ENCODE assay signal across 19 cellular contexts in genomic region chr2:239806276-239806675, GRCh38.
DNase-seq lines count a peak whose midpoint lies in the region; TF ChIP-seq lines count a peak whose summit lies in the region.
"Had no signal": no experiment of that assay in that cellular context is flagged by ENCODE, and none has a peak within 500 bp of the region (broad histone marks: within the 10 kb centered on the region; RNA-seq: fewer than 3 reads in every experiment).

No MANE protein-coding gene starts in this region.

- no peaks in the 10 kb centered on the region for H4K20me1 ChIP-seq in BLaER1
- no peaks in the 10 kb centered on the region for H4K20me1 ChIP-seq in BLaER1 treated with 17β-estradiol and CSF1 and Interleukin-3, amounts not matched to agents 10 nM and 100 nM

- peak overlapping the region; percentile 76 for H3K4me2 ChIP-seq in BLaER1
- H3K4me2 ChIP-seq in BLaER1 treated with 17β-estradiol and CSF1 and Interleukin-3, amounts not matched to agents 10 nM and 100 nM = peak overlapping the region; percentile 42 to 85 (median 70)

- intact Hi-C loops in stomach (cut with DNase I; ENCODE audit: low total_unique reads) = no loop called here

- H3K9me3 ChIP-seq in BLaER1 (peaks cover under 1% of the 10 kb centered on the region), stomach (no peaks in the 10 kb centered on the region), BE2C (no peaks in the 10 kb centered on the region)
- peaks cover 0 to 5% (median 2%) of the 10 kb centered on the region in 11 experiments; a peak in 14 of 22 replicates for H3K9me3 ChIP-seq in BLaER1 treated with 17β-estradiol and CSF1 and Interleukin-3, amounts not matched to agents 10 nM and 100 nM (replicated peaks in 1 of 11)
- H3K9me3 ChIP-seq: MG63, Peyer's patch, SJSA1 had no signal

- no peak for TF ChIP-seq EP300 in stomach (IDR thresholded peaks at IDR 0.05)

- H3K36me3 ChIP-seq in BLaER1 = no peaks in the 10 kb centered on the region
- H3K36me3 ChIP-seq in BLaER1 treated with 17β-estradiol and CSF1 and Interleukin-3, amounts not matched to agents 10 nM and 100 nM = no peaks in the 10 kb centered on the region
- H3K36me3 ChIP-seq in stomach = no peaks in the 10 kb centered on the region
- no peaks in the 10 kb centered on the region for H3K36me3 ChIP-seq in BE2C
- H3K36me3 ChIP-seq: MG63, Peyer's patch, SJSA1 had no signal

- no peak for TF ChIP-seq POLR2A in stomach (IDR thresholded peaks at IDR 0.05)

- 70 to 93% (median 81%) methylated on average over 7 of the region's 7 CpGs for WGBS in stomach, 5 donors

- no peak for TF ChIP-seq CTCF in stomach (IDR thresholded peaks at IDR 0.05)
- TF ChIP-seq CTCF in BE2C (IDR thresholded peaks at IDR 0.05; ENCODE audit: low read depth, low read length) = no peak

- peak; percentile 38 for DNase-seq in ecto neural progenitor cell (ENCODE audit: low spot score)
- peak; percentile 18 for DNase-seq in stomach
- DNase-seq in BE2C = no peak
- no peak for DNase-seq in UCSD-AML1 (lab: John Stamatoyannopoulos, UW; ENCODE audit: unreplicated experiment)
- no peak for DNase-seq in EL
- DNase-seq: H7, MG63, NCI-H1417, NCI-H1694 treated with DMSO at 0.1 percent for 48 hours, NCI-H2081 treated with DMSO at 0.1 percent for 48 hours, NCI-H446, NCI-H526 had no signal

- H3K4me3 ChIP-seq in BLaER1 (no peak overlapping the region), stomach (no peak overlapping the region), BE2C (ENCODE audit: low read depth, low read length) (no peak overlapping the region)
- no peak overlapping the region for H3K4me3 ChIP-seq in BLaER1 treated with 17β-estradiol and CSF1 and Interleukin-3, amounts not matched to agents 10 nM and 100 nM
- H3K4me3 ChIP-seq: K562, MG63, Peyer's patch, SJSA1 had no signal

- H3K4me1 ChIP-seq in BLaER1 (peaks cover 54% of the 10 kb centered on the region), stomach (peaks cover 0 to 5% (median 0%) of the 10 kb centered on the region in 4 donors), BE2C (no peaks in the 10 kb centered on the region)
- peaks cover 10 to 49% (median 41%) of the 10 kb centered on the region in 10 experiments for H3K4me1 ChIP-seq in BLaER1 treated with 17β-estradiol and CSF1 and Interleukin-3, amounts not matched to agents 10 nM and 100 nM
- H3K4me1 ChIP-seq: Peyer's patch, SJSA1 had no signal

- no peaks in the 10 kb centered on the region for H3K27me3 ChIP-seq in BLaER1
- H3K27me3 ChIP-seq in BLaER1 treated with 17β-estradiol and CSF1 and Interleukin-3, amounts not matched to agents 10 nM and 100 nM = peaks cover 0 to 21% (median 0%) of the 10 kb centered on the region in 11 experiments; a peak in 7 of 22 replicates
- peaks cover 0 to 11% (median 4%) of the 10 kb centered on the region in 3 donors for H3K27me3 ChIP-seq in stomach
- no peaks in the 10 kb centered on the region for H3K27me3 ChIP-seq in BE2C
- H3K27me3 ChIP-seq: MG63, Peyer's patch had no signal

- no peak overlapping the region for H3K9ac ChIP-seq in BLaER1
- 0 out of 22 replicates have a peak overlapping the region, but pooled peaks of 1 of the 11 experiments have one; percentile 3 for H3K9ac ChIP-seq in BLaER1 treated with 17β-estradiol and CSF1 and Interleukin-3, amounts not matched to agents 10 nM and 100 nM

- H3K27ac ChIP-seq in BLaER1 (peak overlapping the region; percentile 25; the same call in 1 of the 2 replicates), stomach (no peak overlapping the region)
- no peak overlapping the region for H3K27ac ChIP-seq in BLaER1 treated with 17β-estradiol and CSF1 and Interleukin-3, amounts not matched to agents 10 nM and 100 nM
- H3K27ac ChIP-seq: C4-2B, HL-60, Peyer's patch, SJSA1 had no signal

Comparison
In these comparisons a context has a peak if more than half of its experiments do, and no peak if none do; other contexts are left out.
1. DNase-seq: peak in ecto neural progenitor cell (single experiment) and stomach (single experiment); none in BE2C (single experiment), UCSD-AML1 (single experiment) and EL (single experiment).